In the genomic region with DNA sequence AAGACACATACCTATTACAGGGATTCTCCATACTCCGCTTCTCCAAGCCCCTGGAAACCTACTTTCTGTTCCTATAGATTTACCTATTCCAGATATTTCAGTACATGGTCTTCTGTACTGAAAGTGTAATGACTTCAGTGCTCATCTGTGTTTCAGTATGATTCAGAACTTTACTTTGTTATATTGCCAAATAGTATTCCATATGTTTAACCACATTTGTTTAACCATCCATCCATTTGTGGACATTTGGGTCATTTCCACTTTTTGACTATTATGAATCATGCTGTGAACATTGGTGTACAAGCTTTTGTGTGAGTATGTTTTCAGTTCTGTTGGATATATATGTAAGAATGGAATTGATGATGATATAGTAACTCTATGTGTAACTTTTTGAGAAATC, we compare ENCODE assay signal across 1 cellular context.
TF ChIP-seq lines count a peak whose summit lies in the region.

No MANE protein-coding gene starts in this region.

TF ChIP-seq in SK-N-SH, 30 proteins besides CTCF, POLR2A, EP300 and RAD21 (continued from another document):
- TF ChIP-seq REST (IDR thresholded peaks at IDR 0.05; ENCODE audit: low read depth, low read length) = no peak
- no peak for TF ChIP-seq MEF2A (IDR thresholded peaks at IDR 0.05; ENCODE audit: borderline replicate concordance, low read depth)
- TF ChIP-seq RFX5 (IDR thresholded peaks at IDR 0.05; ENCODE audit: low read length) = no peak
- no peak for TF ChIP-seq SMC3 (IDR thresholded peaks at IDR 0.05; ENCODE audit: low read depth, low read length)
- TF ChIP-seq JUND (IDR thresholded peaks at IDR 0.05) = no peak
- no peak for TF ChIP-seq RXRA (IDR thresholded peaks at IDR 0.05; ENCODE audit: borderline replicate concordance, low read depth)
- no peak for TF ChIP-seq TEAD4 (IDR thresholded peaks at IDR 0.05; ENCODE audit: borderline replicate concordance, insufficient read depth)
